ENCODE assay signal across 8 cellular contexts in the genomic region with DNA sequence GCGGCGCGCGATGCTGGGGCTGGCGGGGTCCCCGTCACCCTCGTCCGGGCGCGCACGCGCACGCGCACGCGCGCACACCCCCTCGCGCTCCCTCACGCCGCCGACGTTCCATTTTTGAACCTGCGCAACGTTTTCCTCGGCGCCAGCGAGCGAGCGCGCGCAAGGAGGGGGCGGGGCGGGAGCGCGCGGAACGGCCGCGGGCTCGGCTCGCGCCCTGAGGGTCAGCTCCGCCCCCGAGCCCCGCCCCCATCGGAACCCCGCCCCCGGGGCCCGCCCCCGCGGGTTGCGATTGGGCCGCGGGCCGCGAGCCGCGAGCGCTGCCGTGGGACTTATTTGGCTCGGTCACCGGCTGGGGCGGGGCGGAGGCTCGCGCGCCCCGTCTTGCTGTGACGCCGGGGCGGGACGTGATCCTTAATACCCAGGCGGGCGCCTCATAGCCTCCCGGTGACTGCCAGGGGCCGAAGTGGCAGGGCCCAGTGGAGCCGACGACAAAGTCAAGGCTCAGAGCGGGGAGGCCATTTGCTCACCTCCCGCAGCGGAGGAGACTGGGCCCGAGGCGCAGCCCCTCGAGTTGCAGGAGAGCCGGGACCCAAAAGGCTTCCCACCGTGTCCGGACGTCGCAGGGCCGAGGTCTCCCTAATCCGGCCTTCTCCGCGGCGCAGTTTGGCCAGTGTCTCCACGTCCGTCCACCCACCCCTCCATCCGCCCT.
DNase-seq lines count a peak whose midpoint lies in the region; ATAC-seq and TF ChIP-seq lines count a peak whose summit lies in the region.

TSS of gene CBX7 (minus strand) at position 170 of the 709 bp plus-strand sequence. CDS start 236 bp downstream, outside the sequence.

- CTCF ChIA-PET in AG04449 (lab: Yijun Ruan, JAX), result interaction anchor here (1.1 to 2.4 kb wide), 2 partner anchors 164 to 281 kb away, joined by 3 to 8 read pairs; no protein-coding TSS in a partner anchor

- POLR2A ChIA-PET in AG04449 (lab: Yijun Ruan, JAX), result interaction anchor here (1.1 to 1.4 kb wide), 3 partner anchors 164 to 367 kb away, joined by 3 read pairs; partner anchors contain the start of genes ATF4 and RPL3

- peak within 1 kb of the TSS; percentile 63 for H3K4me3 ChIP-seq in AG04449 (ENCODE audit: low read depth, low read length)

- ATAC-seq in GM18867 (IDR thresholded peaks at IDR 0.05; ENCODE audit: unreplicated experiment) (peak; percentile 72), HG03103 (IDR thresholded peaks at IDR 0.05; ENCODE audit: low read depth, unreplicated experiment) (peak; percentile 57)

- no peak for DNase-seq in AG04449 (ENCODE audit: low read depth, low spot score)
- peak; percentile 53 for DNase-seq in NCI-H446 treated with DMSO at 0.1 percent for 48 hours (lab: John Stamatoyannopoulos, UW)
- peak; percentile 90 for DNase-seq in activated CD4-positive, alpha-beta T cell treated with anti-CD3 and anti-CD28 coated beads for 48 hours
- peak; percentile 90 for DNase-seq in left kidney (ENCODE audit: low read depth, low spot score)
- peak; percentile 80 for DNase-seq in stimulated activated CD4-positive, alpha-beta T cell treated with anti-CD3 and anti-CD28 coated beads, Interleukin-2, amount 100 ng/mL, for 4 hours (ENCODE audit: low read depth)

- peak within 1 kb of the TSS; percentile 98 for H3K27ac ChIP-seq in cingulate gyrus (ENCODE audit: low read depth, low read length)

- no peak for TF ChIP-seq CTCF in AG04449 (IDR thresholded peaks at IDR 0.05; ENCODE audit: insufficient read depth, low read length, missing control alignments)
